In genomic region chr3:51024765-51025681, GRCh38 we compare ENCODE assay signal across 9 cellular contexts.
A peak's percentile ranks its signal among the peaks of the same experiment; 100 is the strongest.
DNase-seq lines count a peak whose midpoint lies in the region; ATAC-seq, FAIRE-seq and TF ChIP-seq lines count a peak whose summit lies in the region.
"Had no signal": no experiment of that assay in that cellular context is flagged by ENCODE, and none has a peak within 500 bp of the region (broad histone marks: within the 10 kb centered on the region; RNA-seq: fewer than 3 reads in every experiment).

No MANE protein-coding gene starts in this region.

- H3K4me3 ChIP-seq in small intestine (ENCODE audit: low read depth in 1 of 2, low read length in 2 of 2) (no peak overlapping the region), vagina (no peak overlapping the region)

- FAIRE-seq in small intestine (lab: Jason Lieb, UNC), result no peak

- ATAC-seq in GM19351 (IDR thresholded peaks at IDR 0.05; ENCODE audit: unreplicated experiment) (peak; percentile 75), HG03432 (IDR thresholded peaks at IDR 0.05; ENCODE audit: unreplicated experiment) (no peak), left lobe of liver (no peak)
- ATAC-seq: HCT116 had no signal

- no peaks in the 10 kb centered on the region for H3K4me1 ChIP-seq in small intestine (ENCODE audit: control insufficient read depth in 2 of 2, insufficient read depth in 1 of 2, low read depth in 1 of 2, low read length in 1 of 2)
- H3K4me1 ChIP-seq in vagina, result no peaks in the 10 kb centered on the region

- DNase-seq in SW480 (ENCODE audit: low spot score), result peak; percentile 41
- DNase-seq in activated naive CD4-positive, alpha-beta T cell treated with anti-CD3 and anti-CD28 coated beads, Interleukin-2, amount 50 U/mL, for 16 hours, result peak; percentile 57
- DNase-seq in small intestine, result peak; percentile 59
- no peak for DNase-seq in DMS114 treated with DMSO at 0.1 percent for 48 hours (lab: John Stamatoyannopoulos, UW; ENCODE audit: unreplicated experiment)
- DNase-seq in vagina (ENCODE audit: extremely low spot score in 2 of 2), result no peak
- DNase-seq in left lobe of liver (ENCODE audit: low spot score), result no peak

- no peak for TF ChIP-seq POLR2A in vagina (IDR thresholded peaks at IDR 0.05)

- no peaks in the 10 kb centered on the region for H3K36me3 ChIP-seq in small intestine (ENCODE audit: control insufficient read depth in 2 of 2, insufficient read depth in 2 of 2, low read length in 2 of 2)
- H3K36me3 ChIP-seq in vagina, result no peaks in the 10 kb centered on the region

- 10 to 34% (median 13%) methylated on average over 10 of the region's 10 CpGs for WGBS in small intestine, 3 donors

- H3K27ac ChIP-seq in small intestine (ENCODE audit: low read depth in 1 of 2, low read length in 1 of 2) (peak overlapping the region in 1 of 2 donors; percentile 42), vagina (no peak overlapping the region)

- H3K27me3 ChIP-seq in small intestine (ENCODE audit: control insufficient read depth in 2 of 2, insufficient read depth in 2 of 2, low read length in 2 of 2) (no peaks in the 10 kb centered on the region), vagina (no peaks in the 10 kb centered on the region)

- TF ChIP-seq CTCF in vagina (IDR thresholded peaks at IDR 0.05), result no peak

- H3K9me3 ChIP-seq in small intestine (ENCODE audit: control insufficient read depth, low read depth), result no peaks in the 10 kb centered on the region
- H3K9me3 ChIP-seq in vagina, result no peaks in the 10 kb centered on the region

- intact Hi-C loops in vagina (cut with DNase I), result no loop called here

Comparison
In these comparisons a context has a peak if more than half of its experiments do, and no peak if none do; other contexts are left out.
1. DNase-seq: peak in SW480 (single experiment), activated naive CD4-positive, alpha-beta T cell treated with anti-CD3 and anti-CD28 coated beads, Interleukin-2, amount 50 U/mL, for 16 hours (single experiment) and small intestine (single experiment); none in DMS114 treated with DMSO at 0.1 percent for 48 hours (single experiment), vagina (0 of 2) and left lobe of liver (single experiment).